1 cellular context compared by ENCODE assay signal in genomic region chr1:5691795-5692517, GRCh38.
TF ChIP-seq lines count a peak whose summit lies in the region.

No MANE protein-coding gene starts in this region.

TF ChIP-seq in SK-N-SH treated with all-trans-retinoic acid at 6 μM for 48 hours, 23 proteins besides CTCF, POLR2A, EP300 and RAD21 (continued from another document):
- TF ChIP-seq TSHZ2 (CRISPR knock-in tag; IDR thresholded peaks at IDR 0.05) (no peak), TCF4 (CRISPR knock-in tag; IDR thresholded peaks at IDR 0.05; ENCODE audit: borderline replicate concordance) (no peak), ISL1 (CRISPR knock-in tag; IDR thresholded peaks at IDR 0.05) (no peak), ZNF70 (CRISPR knock-in tag; IDR thresholded peaks at IDR 0.05) (no peak), CREB5 (CRISPR knock-in tag; IDR thresholded peaks at IDR 0.05; ENCODE audit: low read depth) (no peak), ZNF565 (CRISPR knock-in tag; conservative IDR thresholded peaks at IDR 0.05; ENCODE audit: low read depth) (no peak), GLIS3 (CRISPR knock-in tag; IDR thresholded peaks at IDR 0.05) (no peak), PPARA (CRISPR knock-in tag; IDR thresholded peaks at IDR 0.05; ENCODE audit: borderline replicate concordance) (no peak), POU6F1 (CRISPR knock-in tag; IDR thresholded peaks at IDR 0.05; ENCODE audit: borderline replicate concordance, low read depth) (no peak), CSDC2 (CRISPR knock-in tag; IDR thresholded peaks at IDR 0.05) (no peak)
